ENCODE assay signal across 8 cellular contexts in genomic region chr16:57519796-57520360, GRCh38. TPM values are rescaled to one million over a fixed set of nuclear protein-coding genes. Genes with fewer than 3 reads are reported as not detected.
DNase-seq lines count a peak whose midpoint lies in the region; ATAC-seq, FAIRE-seq and TF ChIP-seq lines count a peak whose summit lies in the region.

No MANE protein-coding gene starts in this region.

- no peaks in the 10 kb centered on the region for H3K9me2 ChIP-seq in hepatocyte (replicated peaks; ENCODE audit: insufficient read depth)

- H3K4me1 ChIP-seq in astrocyte (ENCODE audit: insufficient read depth, low read length) (no peaks in the 10 kb centered on the region), hepatocyte (ENCODE audit: insufficient read depth) (peaks cover 4% of the 10 kb centered on the region), spleen (peaks cover 0 to 48% (median 23%) of the 10 kb centered on the region in 6 donors)

- ATAC-seq in GM18873 (IDR thresholded peaks at IDR 0.05; ENCODE audit: low FRiP score, unreplicated experiment) = peak; percentile 64
- ATAC-seq in GM18519 (IDR thresholded peaks at IDR 0.05; ENCODE audit: low FRiP score, unreplicated experiment) = no peak

- WGBS in hepatocyte (ENCODE audit: low lambda C conversion rate, missing lambda C conversion rate) = 39% methylated on average over 10 of the region's 10 CpGs
- WGBS in spleen, 5 donors = 20 to 32% (median 26%) methylated on average over 10 of the region's 10 CpGs

- H3K4me1 Mint-ChIP-seq in astrocyte (ENCODE audit: low read depth, unreplicated experiment) = peaks cover 2% of the 10 kb centered on the region

- no peak overlapping the region for H3K4me3 Mint-ChIP-seq in astrocyte (ENCODE audit: unreplicated experiment)

- H3K27me3 ChIP-seq in BJ (ENCODE audit: control insufficient read depth, insufficient read depth, low read length) (no peaks in the 10 kb centered on the region), astrocyte (ENCODE audit: insufficient read depth, low read length) (no peaks in the 10 kb centered on the region), hepatocyte (no peaks in the 10 kb centered on the region), spleen (replicated peaks in 1 of 7) (no peaks in the 10 kb centered on the region)

- H3K27ac Mint-ChIP-seq in astrocyte (ENCODE audit: unreplicated experiment) = no peak overlapping the region

- no peaks in the 10 kb centered on the region for H3K9me3 Mint-ChIP-seq in astrocyte (ENCODE audit: unreplicated experiment)

- in situ Hi-C loops in KBM-7 (cut with MboI; ENCODE audit: low pct_unique_long_range_greater_than_20kb, low sequenced_read_pairs) = no loop called here

- H3K4me2 ChIP-seq in astrocyte (ENCODE audit: low read length) (no peak overlapping the region), hepatocyte (no peak overlapping the region)

- no peak for FAIRE-seq in astrocyte (lab: Jason Lieb, UNC)

- POLR2A ChIA-PET in BJ (lab: Charles Lee) = no interaction called here

- peaks cover 20% of the 10 kb centered on the region for H3K36me3 Mint-ChIP-seq in astrocyte (ENCODE audit: low read depth, unreplicated experiment)

- H4K20me1 ChIP-seq in astrocyte (ENCODE audit: insufficient read depth, low read length) (peaks cover 5% of the 10 kb centered on the region), hepatocyte (ENCODE audit: insufficient read depth, poor library complexity, severe bottlenecking) (no peaks in the 10 kb centered on the region)

- TF ChIP-seq CTCF in BJ (IDR thresholded peaks at IDR 0.05; ENCODE audit: insufficient read depth, low read depth, low read length) = peak; percentile 99
- peak; percentile 94 for TF ChIP-seq CTCF in astrocyte (IDR thresholded peaks at IDR 0.05; ENCODE audit: insufficient read depth, low read depth, low read length)
- peak; percentile 94 for TF ChIP-seq CTCF in hepatocyte (IDR thresholded peaks at IDR 0.05; ENCODE audit: poor library complexity)
- TF ChIP-seq CTCF in spleen (IDR thresholded peaks at IDR 0.05 in 8 of 11, conservative IDR thresholded peaks at IDR 0.05 in 3 of 11) = peak; percentile 83 to 98 (median 97)

- peaks cover 17% of the 10 kb centered on the region for H3K27me3 Mint-ChIP-seq in astrocyte (ENCODE audit: low read depth, unreplicated experiment)

- CTCF ChIA-PET in BJ (lab: Yijun Ruan, JAX) = interaction anchor here (0.7 to 9.1 kb wide), 31 partner anchors 8 to 279 kb away, joined by 3 to 219 read pairs (median 6); partner anchors contain the start of genes ADGRG5, CCDC102A, CCL17 and CIAPIN1

- no peaks in the 10 kb centered on the region for H3K9me3 ChIP-seq in astrocyte (ENCODE audit: insufficient read depth, low read depth, low read length)
- H3K9me3 ChIP-seq in hepatocyte (ENCODE audit: low read depth) = no peaks in the 10 kb centered on the region
- H3K9me3 ChIP-seq in spleen = no peaks in the 10 kb centered on the region

- no peak for TF ChIP-seq POLR2A in spleen (IDR thresholded peaks at IDR 0.05)

- H3K27ac ChIP-seq in astrocyte (ENCODE audit: low read depth, low read length) (no peak overlapping the region), hepatocyte (no peak overlapping the region), spleen (no peak overlapping the region)

- H3K36me3 ChIP-seq in BJ (ENCODE audit: control insufficient read depth, insufficient read depth, low read length) (peaks cover 10% of the 10 kb centered on the region), astrocyte (ENCODE audit: insufficient read depth, low read length) (no peaks in the 10 kb centered on the region), hepatocyte (replicated peaks; ENCODE audit: insufficient read depth, low read depth) (no peaks in the 10 kb centered on the region), spleen (peaks cover 0 to 41% (median 13%) of the 10 kb centered on the region in 6 donors)

- no peak for DNase-seq in BJ (ENCODE audit: low read depth)
- peak; percentile 80 for DNase-seq in KBM-7
- peak; percentile 25 for DNase-seq in T1000 (lab: John Stamatoyannopoulos, UW)
- no peak for DNase-seq in astrocyte (ENCODE audit: low read depth)
- DNase-seq in hepatocyte (ENCODE audit: low spot score) = peak; percentile 90
- DNase-seq in spleen = peak; percentile 95

- no peak overlapping the region for H2AFZ ChIP-seq in astrocyte (ENCODE audit: low read depth, low read length)
- no peak overlapping the region for H2AFZ ChIP-seq in hepatocyte

- H3K9ac ChIP-seq in astrocyte (ENCODE audit: low read length) = no peak overlapping the region

- H3K79me2 ChIP-seq in astrocyte (ENCODE audit: insufficient read depth, low read length) = no peaks in the 10 kb centered on the region
- H3K79me2 ChIP-seq in hepatocyte = no peaks in the 10 kb centered on the region

- no peak overlapping the region for H3K4me3 ChIP-seq in BJ (ENCODE audit: low read depth, low read length)
- H3K4me3 ChIP-seq in astrocyte (ENCODE audit: insufficient read depth, low read depth, low read length) = no peak overlapping the region
- H3K4me3 ChIP-seq in hepatocyte = no peak overlapping the region
- no peak overlapping the region for H3K4me3 ChIP-seq in spleen

- intact Hi-C loops in spleen (cut with DNase I; ENCODE audit: low total_unique reads) = loop anchor here (2.0 to 10.0 kb wide), 3 partner anchors 55 to 218 kb away; partner anchors contain the start of gene POLR2C

RNA-seq across cellular contexts. Expression of gene CCDC102A, which starts 16.5 kb away (rescaled TPM):
- polyA plus RNA-seq in BJ (2011; rRNA removed) (8.2 and 13.6 TPM in 2 replicates), hepatocyte (13.1 and 17.2 TPM in 2 replicates), spleen (1 to 10 TPM; 4.6 to 7.7 (median 4.8) TPM)
- polyA minus RNA-seq in BJ (2011; rRNA and poly(A)+ RNA removed) = 4.0 and 4.5 TPM in 2 replicates
- total RNA-seq in astrocyte (7.8 and 8.8 TPM in 2 replicates), hepatocyte (10.5 and 11.4 TPM in 2 replicates), spleen (10 to 100 TPM in 2 of 7 donors, 1 to 10 TPM in 5; 7.0 to 14.8 (median 7.9) TPM)

RNA-seq across cellular contexts. Expression of gene ADGRG5, which starts 22.6 kb away (rescaled TPM):
- polyA plus RNA-seq in BJ (2011; rRNA removed) (not detected in 2 replicates), hepatocyte (1.9 and 2.9 TPM in 2 replicates), spleen (1 to 10 TPM; 5.2 to 9.7 (median 9.3) TPM)
- polyA minus RNA-seq in BJ (2011; rRNA and poly(A)+ RNA removed) = not detected in 2 replicates
- total RNA-seq in astrocyte (0.09 and 0.12 TPM in 2 replicates), hepatocyte (1.1 and 2.2 TPM in 2 replicates), spleen (10 to 100 TPM in 6 of 7 donors, 1 to 10 TPM in 1; 7.3 to 23.8 (median 13.6) TPM)

RNA-seq across cellular contexts. Expression of gene DOK4, which starts 33.6 kb away (rescaled TPM):
- polyA plus RNA-seq in BJ (2011; rRNA removed) (28.3 and 40.0 TPM in 2 replicates), hepatocyte (96.3 and 106 TPM in 2 replicates), spleen (10 to 100 TPM in 1 of 3 donors, 1 to 10 TPM in 2; 4.1 to 10.0 (median 5.5) TPM)
- polyA minus RNA-seq in BJ (2011; rRNA and poly(A)+ RNA removed) = 14.7 and 35.3 TPM in 2 replicates
- total RNA-seq in astrocyte (25.5 and 28.4 TPM in 2 replicates), hepatocyte (112 and 122 TPM in 2 replicates), spleen (10 to 100 TPM in 6 of 7 donors, 1 to 10 TPM in 1; 7.3 to 19.8 (median 16.1) TPM)

RNA-seq across cellular contexts. Expression of gene POLR2C, which starts 57.4 kb away (rescaled TPM):
- polyA plus RNA-seq in BJ (2011; rRNA removed) (127 and 176 TPM in 2 replicates), hepatocyte (49.0 and 56.6 TPM in 2 replicates), spleen (10 to 100 TPM; 23.2 to 42.7 (median 35.0) TPM)
- polyA minus RNA-seq in BJ (2011; rRNA and poly(A)+ RNA removed) = 104 and 160 TPM in 2 replicates
- total RNA-seq in astrocyte (53.7 and 58.0 TPM in 2 replicates), hepatocyte (92.5 and 101 TPM in 2 replicates), spleen (10 to 100 TPM; 42.3 to 75.6 (median 52.7) TPM)

Comparison
In these comparisons a context has a peak if more than half of its experiments do, and no peak if none do; other contexts are left out.
1. DNase-seq: peak in KBM-7 (single experiment), T1000 (single experiment), hepatocyte (single experiment) and spleen (single experiment); none in BJ (single experiment) and astrocyte (single experiment).
2. Peak in every context shown above with its lines, with median percentiles within 50 percentile points of each other: CTCF ChIP-seq.